In genomic region chr5:77231470-77232138, GRCh38 we compare ENCODE assay signal across 1 cellular context.
TF ChIP-seq lines count a peak whose summit lies in the region.

No MANE protein-coding gene starts in this region.

TF ChIP-seq in WTC11, 78 proteins besides CTCF, POLR2A, EP300 and RAD21 (continued from another document):
- TF ChIP-seq, protein P1, sequence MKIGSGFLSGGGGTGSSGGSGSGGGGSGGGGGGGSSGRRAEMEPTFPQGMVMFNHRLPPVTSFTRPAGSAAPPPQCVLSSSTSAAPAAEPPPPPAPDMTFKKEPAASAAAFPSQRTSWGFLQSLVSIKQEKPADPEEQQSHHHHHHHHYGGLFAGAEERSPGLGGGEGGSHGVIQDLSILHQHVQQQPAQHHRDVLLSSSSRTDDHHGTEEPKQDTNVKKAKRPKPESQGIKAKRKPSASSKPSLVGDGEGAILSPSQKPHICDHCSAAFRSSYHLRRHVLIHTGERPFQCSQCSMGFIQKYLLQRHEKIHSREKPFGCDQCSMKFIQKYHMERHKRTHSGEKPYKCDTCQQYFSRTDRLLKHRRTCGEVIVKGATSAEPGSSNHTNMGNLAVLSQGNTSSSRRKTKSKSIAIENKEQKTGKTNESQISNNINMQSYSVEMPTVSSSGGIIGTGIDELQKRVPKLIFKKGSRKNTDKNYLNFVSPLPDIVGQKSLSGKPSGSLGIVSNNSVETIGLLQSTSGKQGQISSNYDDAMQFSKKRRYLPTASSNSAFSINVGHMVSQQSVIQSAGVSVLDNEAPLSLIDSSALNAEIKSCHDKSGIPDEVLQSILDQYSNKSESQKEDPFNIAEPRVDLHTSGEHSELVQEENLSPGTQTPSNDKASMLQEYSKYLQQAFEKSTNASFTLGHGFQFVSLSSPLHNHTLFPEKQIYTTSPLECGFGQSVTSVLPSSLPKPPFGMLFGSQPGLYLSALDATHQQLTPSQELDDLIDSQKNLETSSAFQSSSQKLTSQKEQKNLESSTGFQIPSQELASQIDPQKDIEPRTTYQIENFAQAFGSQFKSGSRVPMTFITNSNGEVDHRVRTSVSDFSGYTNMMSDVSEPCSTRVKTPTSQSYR (CRISPR knock-in tag; IDR thresholded peaks at IDR 0.05), result no peak
- TF ChIP-seq GABPB1 (CRISPR knock-in tag; IDR thresholded peaks at IDR 0.05) (no peak), FOXP1 (CRISPR knock-in tag; IDR thresholded peaks at IDR 0.05; ENCODE audit: borderline replicate concordance) (no peak)
